Comparison of ENCODE assay signal across 35 cellular contexts in genomic region chr3:11616551-11616950, GRCh38. TPM values are rescaled to one million over a fixed set of nuclear protein-coding genes. Genes with fewer than 3 reads are reported as not detected.
DNase-seq lines count a peak whose midpoint lies in the region; ATAC-seq and TF ChIP-seq lines count a peak whose summit lies in the region.
"Had no signal": no experiment of that assay in that cellular context is flagged by ENCODE, and none has a peak within 500 bp of the region (broad histone marks: within the 10 kb centered on the region; RNA-seq: fewer than 3 reads in every experiment).

No MANE protein-coding gene starts in this region.

- H3K27me3 ChIP-seq in smooth muscle cell (ENCODE audit: low read depth) (no peaks in the 10 kb centered on the region), adrenal gland (no peaks in the 10 kb centered on the region)
- H3K27me3 ChIP-seq: ascending aorta, esophagus squamous epithelium, foreskin keratinocyte, right atrium auricular region, spleen, testis had no signal

- H3K4me1 Mint-ChIP-seq in activated naive CD4-positive, alpha-beta T cell treated with anti-CD3 and anti-CD28 coated beads, Interleukin-2, amount 10 ng/mL, durations not matched to agents 7 days and 5 days: peaks cover 26% of the 10 kb centered on the region
- H3K4me1 Mint-ChIP-seq in activated T-helper 17 cell treated with anti-CD3 and anti-CD28 coated beads, Interleukin-2, amount 50 U/mL, for 72 hours: peaks cover 42% of the 10 kb centered on the region
- H3K4me1 Mint-ChIP-seq in memory B cell: peaks cover 36% of the 10 kb centered on the region

- no peaks in the 10 kb centered on the region for H3K36me3 ChIP-seq in smooth muscle cell (ENCODE audit: low read depth)
- H3K36me3 ChIP-seq in adrenal gland (replicated peaks in 1 of 2): no peaks in the 10 kb centered on the region
- H3K36me3 ChIP-seq: ascending aorta, esophagus squamous epithelium, right atrium auricular region had no signal

- no peak overlapping the region for H3K9ac ChIP-seq in smooth muscle cell (ENCODE audit: low read depth)
- H3K9ac ChIP-seq: GM23248 had no signal

- no peak for DNase-seq in activated naive CD4-positive, alpha-beta T cell treated with anti-CD3 and anti-CD28 coated beads, Interleukin-2, amount 50 U/mL, for 72 hours (ENCODE audit: low spot score in 2 of 2)
- DNase-seq in activated naive CD4-positive, alpha-beta T cell treated with anti-CD3 and anti-CD28 coated beads, Interleukin-2, amount 10 ng/mL, durations not matched to agents 7 days and 5 days: no peak
- DNase-seq in memory B cell (ENCODE audit: low spot score in 2 of 2) (no peak), smooth muscle cell (lab: John Stamatoyannopoulos, UW; ENCODE audit: unreplicated experiment) (no peak), adrenal gland (no peak), HuH-7 (ENCODE audit: low spot score) (no peak), NCI-H2107 treated with DMSO at 0.1 percent for 48 hours (lab: John Stamatoyannopoulos, UW; ENCODE audit: unreplicated experiment) (no peak)
- DNase-seq: activated CD4-positive, alpha-beta T cell treated with anti-CD3 and anti-CD28 coated beads for 4 hours; activated CD8-positive, alpha-beta T cell treated with anti-CD3 and anti-CD28 coated beads, Interleukin-2, amount 10 ng/mL, durations not matched to agents 7 days and 5 days; activated T-cell treated with anti-CD3 and anti-CD28 coated beads for 4 hours; CD4-positive, alpha-beta memory T cell; central memory CD4-positive, alpha-beta T cell; DMS 273 treated with DMSO at 0.1 percent for 48 hours; EL; esophagus squamous epithelium; foreskin keratinocyte; GM23248; KG1; NCI-H1105; NCI-H1930; PC-3; posterior cingulate gyrus; SHP77 treated with DMSO at 0.1 percent for 48 hours; spleen; stimulated activated CD4-positive, alpha-beta T cell treated with anti-CD3 and anti-CD28 coated beads, Interleukin-2, amount 100 ng/mL, for 24 hours; testis had no signal

- H3K27ac ChIP-seq in smooth muscle cell (ENCODE audit: low read depth): peak overlapping the region; percentile 37
- H3K27ac ChIP-seq in adrenal gland: no peak overlapping the region
- H3K27ac ChIP-seq: 22Rv1, ascending aorta, esophagus squamous epithelium, foreskin keratinocyte, GM23248, right atrium auricular region, testis, VCaP had no signal

- peaks cover 100% of the 10 kb centered on the region for H4K20me1 ChIP-seq in smooth muscle cell (ENCODE audit: low read depth)

- TF ChIP-seq POLR2A in adrenal gland (IDR thresholded peaks at IDR 0.05): no peak

- no peak overlapping the region for H3K4me3 Mint-ChIP-seq in activated naive CD4-positive, alpha-beta T cell treated with anti-CD3 and anti-CD28 coated beads, Interleukin-2, amount 10 ng/mL, durations not matched to agents 7 days and 5 days
- H3K4me3 Mint-ChIP-seq in activated T-helper 17 cell treated with anti-CD3 and anti-CD28 coated beads, Interleukin-2, amount 50 U/mL, for 72 hours: no peak overlapping the region
- H3K4me3 Mint-ChIP-seq in memory B cell: no peak overlapping the region
- H3K4me3 Mint-ChIP-seq: activated CD8-positive, alpha-beta T cell treated with anti-CD3 and anti-CD28 coated beads, Interleukin-2, amount 10 ng/mL, durations not matched to agents 7 days and 5 days; activated naive CD8-positive, alpha-beta T cell; CD4-positive, alpha-beta memory T cell; dendritic cell treated with granulocyte-macrophage colony-stimulating factor and Interleukin-4, amounts not matched to agents 40 ng/mL and 50 ng/mL, for 4 days; natural killer cell treated with Interleukin-12 subunit alpha and Interleukin-12 subunit beta and Interleukin-15 and Interleukin-18, amount 100 ng/mL, for 72 hours; stimulated activated naive CD8-positive, alpha-beta T cell treated with anti-CD3 and anti-CD28 coated beads, Interleukin-15, Interleukin-2, amounts not matched to agents 100 ng/mL and 50 ng/mL, for 24 hours had no signal

- H3K27me3 Mint-ChIP-seq in activated naive CD4-positive, alpha-beta T cell treated with anti-CD3 and anti-CD28 coated beads, Interleukin-2, amount 10 ng/mL, durations not matched to agents 7 days and 5 days: no peaks in the 10 kb centered on the region
- no peaks in the 10 kb centered on the region for H3K27me3 Mint-ChIP-seq in activated T-helper 17 cell treated with anti-CD3 and anti-CD28 coated beads, Interleukin-2, amount 50 U/mL, for 72 hours
- H3K27me3 Mint-ChIP-seq in memory B cell: no peaks in the 10 kb centered on the region
- H3K27me3 Mint-ChIP-seq: activated naive CD8-positive, alpha-beta T cell; CD4-positive, alpha-beta memory T cell; dendritic cell treated with granulocyte-macrophage colony-stimulating factor and Interleukin-4, amounts not matched to agents 40 ng/mL and 50 ng/mL, for 4 days; natural killer cell treated with Interleukin-12 subunit alpha and Interleukin-12 subunit beta and Interleukin-15 and Interleukin-18, amount 100 ng/mL, for 72 hours; stimulated activated naive CD8-positive, alpha-beta T cell treated with anti-CD3 and anti-CD28 coated beads, Interleukin-15, Interleukin-2, amounts not matched to agents 100 ng/mL and 50 ng/mL, for 24 hours had no signal

- 38% methylated on average over 2 of the region's 2 CpGs for WGBS in smooth muscle cell (ENCODE audit: low lambda C conversion rate)
- WGBS in adrenal gland, 4 donors: 20 to 34% (median 28%) methylated on average over 2 of the region's 2 CpGs

- no peaks in the 10 kb centered on the region for H3K9me3 Mint-ChIP-seq in activated naive CD4-positive, alpha-beta T cell treated with anti-CD3 and anti-CD28 coated beads, Interleukin-2, amount 50 U/mL, for 72 hours
- H3K9me3 Mint-ChIP-seq in activated naive CD4-positive, alpha-beta T cell treated with anti-CD3 and anti-CD28 coated beads, Interleukin-2, amount 10 ng/mL, durations not matched to agents 7 days and 5 days: no peaks in the 10 kb centered on the region
- no peaks in the 10 kb centered on the region for H3K9me3 Mint-ChIP-seq in activated T-helper 17 cell treated with anti-CD3 and anti-CD28 coated beads, Interleukin-2, amount 50 U/mL, for 72 hours
- no peaks in the 10 kb centered on the region for H3K9me3 Mint-ChIP-seq in memory B cell
- H3K9me3 Mint-ChIP-seq: dendritic cell treated with granulocyte-macrophage colony-stimulating factor and Interleukin-4, amounts not matched to agents 40 ng/mL and 50 ng/mL, for 4 days; natural killer cell treated with Interleukin-12 subunit alpha and Interleukin-12 subunit beta and Interleukin-15 and Interleukin-18, amount 100 ng/mL, for 72 hours; stimulated activated naive CD8-positive, alpha-beta T cell treated with anti-CD3 and anti-CD28 coated beads, Interleukin-15, Interleukin-2, amounts not matched to agents 100 ng/mL and 50 ng/mL, for 24 hours had no signal

- H3K4me1 ChIP-seq in smooth muscle cell (ENCODE audit: low read depth) (peaks cover 74% of the 10 kb centered on the region), adrenal gland (replicated peaks in 1 of 2) (peaks cover 30 to 35% of the 10 kb centered on the region in 2 donors)
- H3K4me1 ChIP-seq: foreskin keratinocyte had no signal

- no peak for ATAC-seq in activated naive CD4-positive, alpha-beta T cell treated with anti-CD3 and anti-CD28 coated beads, Interleukin-2, amount 50 U/mL, for 72 hours
- ATAC-seq in activated T-helper 17 cell treated with anti-CD3 and anti-CD28 coated beads, Interleukin-2, amount 50 U/mL, for 72 hours (replicated peaks): no peak
- no peak for ATAC-seq in memory B cell (ENCODE audit: low read depth)
- ATAC-seq: activated CD8-positive, alpha-beta T cell treated with anti-CD3 and anti-CD28 coated beads, Interleukin-2, amount 10 ng/mL, durations not matched to agents 7 days and 5 days; foreskin keratinocyte; natural killer cell treated with Interleukin-12 subunit alpha and Interleukin-12 subunit beta and Interleukin-15 and Interleukin-18, amount 100 ng/mL, for 72 hours; PC-3 had no signal

- intact Hi-C loops in adrenal gland (cut with DNase I): no loop called here

- TF ChIP-seq CTCF in smooth muscle cell (IDR thresholded peaks at IDR 0.05; ENCODE audit: borderline replicate concordance, insufficient read depth, poor library complexity, severe bottlenecking) (no peak), adrenal gland (IDR thresholded peaks at IDR 0.05) (no peak)

- H3K36me3 Mint-ChIP-seq in activated naive CD4-positive, alpha-beta T cell treated with anti-CD3 and anti-CD28 coated beads, Interleukin-2, amount 50 U/mL, for 72 hours: no peaks in the 10 kb centered on the region
- H3K36me3 Mint-ChIP-seq in activated naive CD4-positive, alpha-beta T cell treated with anti-CD3 and anti-CD28 coated beads, Interleukin-2, amount 10 ng/mL, durations not matched to agents 7 days and 5 days: peaks cover 14% of the 10 kb centered on the region
- peaks cover 8% of the 10 kb centered on the region for H3K36me3 Mint-ChIP-seq in activated T-helper 17 cell treated with anti-CD3 and anti-CD28 coated beads, Interleukin-2, amount 50 U/mL, for 72 hours (ENCODE audit: low read depth)
- no peaks in the 10 kb centered on the region for H3K36me3 Mint-ChIP-seq in memory B cell
- H3K36me3 Mint-ChIP-seq: natural killer cell treated with Interleukin-12 subunit alpha and Interleukin-12 subunit beta and Interleukin-15 and Interleukin-18, amount 100 ng/mL, for 72 hours had no signal

- H3K4me2 ChIP-seq in smooth muscle cell: peak overlapping the region; percentile 28

- H3F3A ChIP-seq in smooth muscle cell (ENCODE audit: low read depth): peaks cover 29% of the 10 kb centered on the region

- no peak overlapping the region for H2AFZ ChIP-seq in smooth muscle cell (ENCODE audit: low read depth)
- H2AFZ ChIP-seq: GM23248 had no signal

- no peaks in the 10 kb centered on the region for H3K9me3 ChIP-seq in smooth muscle cell (replicated peaks; ENCODE audit: low read depth)
- no peaks in the 10 kb centered on the region for H3K9me3 ChIP-seq in adrenal gland (replicated peaks in 1 of 3)
- H3K9me3 ChIP-seq: ascending aorta, esophagus squamous epithelium, right atrium auricular region, spleen, testis had no signal

- peak overlapping the region; percentile 34 to 46 for H3K27ac Mint-ChIP-seq in activated naive CD4-positive, alpha-beta T cell treated with anti-CD3 and anti-CD28 coated beads, Interleukin-2, amount 50 U/mL, for 72 hours
- H3K27ac Mint-ChIP-seq in activated naive CD4-positive, alpha-beta T cell treated with anti-CD3 and anti-CD28 coated beads, Interleukin-2, amount 10 ng/mL, durations not matched to agents 7 days and 5 days: no peak overlapping the region
- peak overlapping the region; percentile 32 for H3K27ac Mint-ChIP-seq in activated T-helper 17 cell treated with anti-CD3 and anti-CD28 coated beads, Interleukin-2, amount 50 U/mL, for 72 hours
- H3K27ac Mint-ChIP-seq in memory B cell: peak overlapping the region; percentile 58
- H3K27ac Mint-ChIP-seq: activated CD8-positive, alpha-beta T cell treated with anti-CD3 and anti-CD28 coated beads, Interleukin-2, amount 10 ng/mL, durations not matched to agents 7 days and 5 days; dendritic cell treated with granulocyte-macrophage colony-stimulating factor and Interleukin-4, amounts not matched to agents 40 ng/mL and 50 ng/mL, for 4 days had no signal

- H3K79me2 ChIP-seq in smooth muscle cell (ENCODE audit: low read depth): peaks cover 100% of the 10 kb centered on the region

- no peak overlapping the region for H3K4me3 ChIP-seq in smooth muscle cell
- H3K4me3 ChIP-seq in adrenal gland: no peak overlapping the region
- H3K4me3 ChIP-seq: ascending aorta, esophagus squamous epithelium, GM23248, right atrium auricular region, spleen, testis had no signal

- CTCF ChIA-PET in activated naive CD4-positive, alpha-beta T cell treated with anti-CD3 and anti-CD28 coated beads, Interleukin-2, amount 10 ng/mL, durations not matched to agents 7 days and 5 days (lab: Charles Lee): no interaction called here

RNA-seq across cellular contexts. Expression of gene VGLL4, which starts 27.2 kb away (rescaled TPM):
- total RNA-seq in activated naive CD4-positive, alpha-beta T cell treated with anti-CD3 and anti-CD28 coated beads, Interleukin-2, amount 50 U/mL, for 72 hours: 10 to 100 TPM; 14.8 to 24.9 TPM
- 10 to 100 TPM; 34.3 to 42.4 TPM for total RNA-seq in activated T-helper 17 cell treated with anti-CD3 and anti-CD28 coated beads, Interleukin-2, amount 50 U/mL, for 72 hours
- 109 and 149 TPM in 2 replicates for total RNA-seq in smooth muscle cell
- 64.3 and 72.0 TPM in 2 replicates for polyA plus RNA-seq in smooth muscle cell
- total RNA-seq in adrenal gland: 100 to 1,000 TPM in 5 of 8 donors, 10 to 100 TPM in 3; 38.3 to 153 (median 108) TPM
- polyA plus RNA-seq in adrenal gland: 10 to 100 TPM; 46.2 to 78.1 (median 50.1) TPM
